Comparison of ENCODE assay signal across 1 cellular context in the genomic region with DNA sequence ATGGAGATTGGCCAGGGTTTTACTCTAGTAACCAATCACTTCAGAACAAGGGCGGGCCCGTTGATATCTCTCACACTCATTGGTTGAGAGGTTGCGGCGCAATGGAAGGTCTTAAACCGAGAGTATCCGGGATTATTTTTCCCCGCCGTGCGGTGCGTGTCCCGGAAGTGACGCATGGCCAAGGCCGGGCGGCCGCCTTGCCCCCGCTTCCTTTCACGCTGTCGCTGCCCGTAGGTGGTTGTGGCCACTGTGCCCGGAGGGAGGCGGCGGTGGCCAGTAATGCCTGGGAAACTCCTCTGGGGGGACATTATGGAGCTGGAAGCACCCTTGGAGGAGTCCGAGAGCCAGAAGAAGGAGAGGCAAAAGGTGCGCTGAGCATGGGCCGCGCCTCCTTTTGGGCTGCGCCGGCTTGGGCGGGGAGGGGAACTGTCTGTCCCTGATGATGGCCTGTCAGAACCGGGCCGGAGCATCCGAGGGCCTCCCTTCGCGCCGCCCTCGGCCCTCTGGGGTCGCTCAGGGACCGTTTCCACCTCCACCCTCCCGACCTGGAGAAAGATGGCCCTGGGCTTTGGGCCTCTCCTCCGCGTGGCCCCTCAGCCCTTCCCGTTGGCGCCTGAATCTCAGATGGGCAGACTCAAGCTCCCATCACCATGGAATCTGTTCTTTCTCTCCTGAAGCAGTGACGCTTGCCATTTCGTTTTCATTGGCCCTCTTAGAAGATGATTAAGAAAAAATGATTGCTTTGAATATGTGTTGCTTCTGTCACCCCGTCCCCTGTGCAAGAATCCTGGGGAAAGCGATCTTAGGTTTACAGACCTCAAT.
TF ChIP-seq lines count a peak whose summit lies in the region.

A gene with protein sequence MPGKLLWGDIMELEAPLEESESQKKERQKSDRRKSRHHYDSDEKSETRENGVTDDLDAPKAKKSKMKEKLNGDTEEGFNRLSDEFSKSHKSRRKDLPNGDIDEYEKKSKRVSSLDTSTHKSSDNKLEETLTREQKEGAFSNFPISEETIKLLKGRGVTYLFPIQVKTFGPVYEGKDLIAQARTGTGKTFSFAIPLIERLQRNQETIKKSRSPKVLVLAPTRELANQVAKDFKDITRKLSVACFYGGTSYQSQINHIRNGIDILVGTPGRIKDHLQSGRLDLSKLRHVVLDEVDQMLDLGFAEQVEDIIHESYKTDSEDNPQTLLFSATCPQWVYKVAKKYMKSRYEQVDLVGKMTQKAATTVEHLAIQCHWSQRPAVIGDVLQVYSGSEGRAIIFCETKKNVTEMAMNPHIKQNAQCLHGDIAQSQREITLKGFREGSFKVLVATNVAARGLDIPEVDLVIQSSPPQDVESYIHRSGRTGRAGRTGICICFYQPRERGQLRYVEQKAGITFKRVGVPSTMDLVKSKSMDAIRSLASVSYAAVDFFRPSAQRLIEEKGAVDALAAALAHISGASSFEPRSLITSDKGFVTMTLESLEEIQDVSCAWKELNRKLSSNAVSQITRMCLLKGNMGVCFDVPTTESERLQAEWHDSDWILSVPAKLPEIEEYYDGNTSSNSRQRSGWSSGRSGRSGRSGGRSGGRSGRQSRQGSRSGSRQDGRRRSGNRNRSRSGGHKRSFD (plus strand): TSS at position 210 of the 822 bp plus-strand sequence. CDS start 70 bp downstream, at position 280.

TF ChIP-seq in HEK293, 187 proteins besides CTCF, POLR2A, EP300 and RAD21 (continued from another document and continues in another):
- TF ChIP-seq, protein P1, sequence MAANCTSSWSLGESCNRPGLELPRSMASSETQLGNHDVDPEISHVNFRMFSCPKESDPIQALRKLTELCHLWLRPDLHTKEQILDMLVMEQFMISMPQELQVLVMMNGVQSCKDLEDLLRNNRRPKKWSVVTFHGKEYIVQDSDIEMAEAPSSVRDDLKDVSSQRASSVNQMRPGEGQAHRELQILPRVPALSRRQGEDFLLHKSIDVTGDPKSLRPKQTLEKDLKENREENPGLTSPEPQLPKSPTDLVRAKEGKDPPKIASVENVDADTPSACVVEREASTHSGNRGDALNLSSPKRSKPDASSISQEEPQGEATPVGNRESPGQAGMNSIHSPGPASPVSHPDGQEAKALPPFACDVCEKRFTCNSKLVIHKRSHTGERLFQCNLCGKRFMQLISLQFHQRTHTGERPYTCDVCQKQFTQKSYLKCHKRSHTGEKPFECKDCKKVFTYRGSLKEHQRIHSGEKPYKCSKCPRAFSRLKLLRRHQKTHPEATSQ (tag by site-specific recombination; IDR thresholded peaks at IDR 0.05), result peak; percentile 40; the same call in 1 of the 2 replicates
- no peak for TF ChIP-seq ZNF596 (tag by site-specific recombination; IDR thresholded peaks at IDR 0.05)
- TF ChIP-seq ZNF837 (tag by site-specific recombination; IDR thresholded peaks at IDR 0.05), result no peak
- TF ChIP-seq, protein P2, sequence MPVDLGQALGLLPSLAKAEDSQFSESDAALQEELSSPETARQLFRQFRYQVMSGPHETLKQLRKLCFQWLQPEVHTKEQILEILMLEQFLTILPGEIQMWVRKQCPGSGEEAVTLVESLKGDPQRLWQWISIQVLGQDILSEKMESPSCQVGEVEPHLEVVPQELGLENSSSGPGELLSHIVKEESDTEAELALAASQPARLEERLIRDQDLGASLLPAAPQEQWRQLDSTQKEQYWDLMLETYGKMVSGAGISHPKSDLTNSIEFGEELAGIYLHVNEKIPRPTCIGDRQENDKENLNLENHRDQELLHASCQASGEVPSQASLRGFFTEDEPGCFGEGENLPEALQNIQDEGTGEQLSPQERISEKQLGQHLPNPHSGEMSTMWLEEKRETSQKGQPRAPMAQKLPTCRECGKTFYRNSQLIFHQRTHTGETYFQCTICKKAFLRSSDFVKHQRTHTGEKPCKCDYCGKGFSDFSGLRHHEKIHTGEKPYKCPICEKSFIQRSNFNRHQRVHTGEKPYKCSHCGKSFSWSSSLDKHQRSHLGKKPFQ (tag by site-specific recombination; IDR thresholded peaks at IDR 0.05), result 0 out of 2 replicates have a peak, but pooled peaks have one; percentile 12
- TF ChIP-seq ZNF600 (tag by site-specific recombination; IDR thresholded peaks at IDR 0.05), result peak; percentile 63
- no peak for TF ChIP-seq ZNF654 (tag by site-specific recombination; IDR thresholded peaks at IDR 0.05; ENCODE audit: low read depth)
- peak; percentile 83; the same call in 1 of the 2 replicates for TF ChIP-seq ZEB2 (tag by site-specific recombination; IDR thresholded peaks at IDR 0.05)
- TF ChIP-seq KLF7 (tag by site-specific recombination; IDR thresholded peaks at IDR 0.05; ENCODE audit: borderline replicate concordance), result peak; percentile 86
- TF ChIP-seq, protein P3, sequence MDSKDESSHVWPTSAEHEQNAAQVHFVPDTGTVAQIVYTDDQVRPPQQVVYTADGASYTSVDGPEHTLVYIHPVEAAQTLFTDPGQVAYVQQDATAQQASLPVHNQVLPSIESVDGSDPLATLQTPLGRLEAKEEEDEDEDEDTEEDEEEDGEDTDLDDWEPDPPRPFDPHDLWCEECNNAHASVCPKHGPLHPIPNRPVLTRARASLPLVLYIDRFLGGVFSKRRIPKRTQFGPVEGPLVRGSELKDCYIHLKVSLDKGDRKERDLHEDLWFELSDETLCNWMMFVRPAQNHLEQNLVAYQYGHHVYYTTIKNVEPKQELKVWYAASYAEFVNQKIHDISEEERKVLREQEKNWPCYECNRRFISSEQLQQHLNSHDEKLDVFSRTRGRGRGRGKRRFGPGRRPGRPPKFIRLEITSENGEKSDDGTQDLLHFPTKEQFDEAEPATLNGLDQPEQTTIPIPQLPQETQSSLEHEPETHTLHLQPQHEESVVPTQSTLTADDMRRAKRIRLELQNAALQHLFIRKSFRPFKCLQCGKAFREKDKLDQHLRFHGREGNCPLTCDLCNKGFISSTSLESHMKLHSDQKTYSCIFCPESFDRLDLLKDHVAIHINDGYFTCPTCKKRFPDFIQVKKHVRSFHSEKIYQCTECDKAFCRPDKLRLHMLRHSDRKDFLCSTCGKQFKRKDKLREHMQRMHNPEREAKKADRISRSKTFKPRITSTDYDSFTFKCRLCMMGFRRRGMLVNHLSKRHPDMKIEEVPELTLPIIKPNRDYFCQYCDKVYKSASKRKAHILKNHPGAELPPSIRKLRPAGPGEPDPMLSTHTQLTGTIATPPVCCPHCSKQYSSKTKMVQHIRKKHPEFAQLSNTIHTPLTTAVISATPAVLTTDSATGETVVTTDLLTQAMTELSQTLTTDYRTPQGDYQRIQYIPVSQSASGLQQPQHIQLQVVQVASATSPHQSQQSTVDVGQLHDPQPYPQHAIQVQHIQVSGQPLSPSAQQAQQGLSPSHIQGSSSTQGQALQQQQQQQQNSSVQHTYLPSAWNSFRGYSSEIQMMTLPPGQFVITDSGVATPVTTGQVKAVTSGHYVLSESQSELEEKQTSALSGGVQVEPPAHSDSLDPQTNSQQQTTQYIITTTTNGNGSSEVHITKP (tag by site-specific recombination; IDR thresholded peaks at IDR 0.05), result peak; percentile 76
- TF ChIP-seq ZNF501 (tag by site-specific recombination; IDR thresholded peaks at IDR 0.05), result peak; percentile 64
- TF ChIP-seq ZNF548 (tag by site-specific recombination; IDR thresholded peaks at IDR 0.05), result no peak
- peak; percentile 25; the same call in 1 of the 2 replicates for TF ChIP-seq PRDM1 (tag by site-specific recombination; IDR thresholded peaks at IDR 0.05)
- TF ChIP-seq ZNF664 (tag by site-specific recombination; IDR thresholded peaks at IDR 0.05), result 0 out of 2 replicates have a peak, but pooled peaks have one; percentile 14
- TF ChIP-seq SP2 (tag by site-specific recombination; IDR thresholded peaks at IDR 0.05), result peak; percentile 85
- peak; percentile 49; the same call in 1 of the 2 replicates for TF ChIP-seq ZBTB17 (tag by site-specific recombination; IDR thresholded peaks at IDR 0.05)
- TF ChIP-seq, protein P4, sequence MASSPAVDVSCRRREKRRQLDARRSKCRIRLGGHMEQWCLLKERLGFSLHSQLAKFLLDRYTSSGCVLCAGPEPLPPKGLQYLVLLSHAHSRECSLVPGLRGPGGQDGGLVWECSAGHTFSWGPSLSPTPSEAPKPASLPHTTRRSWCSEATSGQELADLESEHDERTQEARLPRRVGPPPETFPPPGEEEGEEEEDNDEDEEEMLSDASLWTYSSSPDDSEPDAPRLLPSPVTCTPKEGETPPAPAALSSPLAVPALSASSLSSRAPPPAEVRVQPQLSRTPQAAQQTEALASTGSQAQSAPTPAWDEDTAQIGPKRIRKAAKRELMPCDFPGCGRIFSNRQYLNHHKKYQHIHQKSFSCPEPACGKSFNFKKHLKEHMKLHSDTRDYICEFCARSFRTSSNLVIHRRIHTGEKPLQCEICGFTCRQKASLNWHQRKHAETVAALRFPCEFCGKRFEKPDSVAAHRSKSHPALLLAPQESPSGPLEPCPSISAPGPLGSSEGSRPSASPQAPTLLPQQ (tag by site-specific recombination; IDR thresholded peaks at IDR 0.05), result peak; percentile 43
- TF ChIP-seq KLF16 (tag by site-specific recombination; IDR thresholded peaks at IDR 0.05), result peak; percentile 91; the same call in 1 of the 2 replicates
- peak; percentile 44; the same call in 1 of the 2 replicates for TF ChIP-seq KLF1 (tag by site-specific recombination; IDR thresholded peaks at IDR 0.05)
- 0 out of 2 replicates have a peak, but pooled peaks have one; percentile 36 for TF ChIP-seq ZSCAN30 (tag by site-specific recombination; IDR thresholded peaks at IDR 0.05)
- no peak for TF ChIP-seq ZNF792 (tag by site-specific recombination; IDR thresholded peaks at IDR 0.05)
- peak; percentile 48; the same call in 1 of the 2 replicates for TF ChIP-seq ZNF324 (tag by site-specific recombination; IDR thresholded peaks at IDR 0.05)
- TF ChIP-seq, protein P5, sequence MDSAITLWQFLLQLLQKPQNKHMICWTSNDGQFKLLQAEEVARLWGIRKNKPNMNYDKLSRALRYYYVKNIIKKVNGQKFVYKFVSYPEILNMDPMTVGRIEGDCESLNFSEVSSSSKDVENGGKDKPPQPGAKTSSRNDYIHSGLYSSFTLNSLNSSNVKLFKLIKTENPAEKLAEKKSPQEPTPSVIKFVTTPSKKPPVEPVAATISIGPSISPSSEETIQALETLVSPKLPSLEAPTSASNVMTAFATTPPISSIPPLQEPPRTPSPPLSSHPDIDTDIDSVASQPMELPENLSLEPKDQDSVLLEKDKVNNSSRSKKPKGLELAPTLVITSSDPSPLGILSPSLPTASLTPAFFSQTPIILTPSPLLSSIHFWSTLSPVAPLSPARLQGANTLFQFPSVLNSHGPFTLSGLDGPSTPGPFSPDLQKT (IDR thresholded peaks at IDR 0.05; ENCODE audit: borderline replicate concordance, low read depth, low read length), result 0 out of 2 replicates have a peak, but pooled peaks have one; percentile 44
- TF ChIP-seq, protein P6, sequence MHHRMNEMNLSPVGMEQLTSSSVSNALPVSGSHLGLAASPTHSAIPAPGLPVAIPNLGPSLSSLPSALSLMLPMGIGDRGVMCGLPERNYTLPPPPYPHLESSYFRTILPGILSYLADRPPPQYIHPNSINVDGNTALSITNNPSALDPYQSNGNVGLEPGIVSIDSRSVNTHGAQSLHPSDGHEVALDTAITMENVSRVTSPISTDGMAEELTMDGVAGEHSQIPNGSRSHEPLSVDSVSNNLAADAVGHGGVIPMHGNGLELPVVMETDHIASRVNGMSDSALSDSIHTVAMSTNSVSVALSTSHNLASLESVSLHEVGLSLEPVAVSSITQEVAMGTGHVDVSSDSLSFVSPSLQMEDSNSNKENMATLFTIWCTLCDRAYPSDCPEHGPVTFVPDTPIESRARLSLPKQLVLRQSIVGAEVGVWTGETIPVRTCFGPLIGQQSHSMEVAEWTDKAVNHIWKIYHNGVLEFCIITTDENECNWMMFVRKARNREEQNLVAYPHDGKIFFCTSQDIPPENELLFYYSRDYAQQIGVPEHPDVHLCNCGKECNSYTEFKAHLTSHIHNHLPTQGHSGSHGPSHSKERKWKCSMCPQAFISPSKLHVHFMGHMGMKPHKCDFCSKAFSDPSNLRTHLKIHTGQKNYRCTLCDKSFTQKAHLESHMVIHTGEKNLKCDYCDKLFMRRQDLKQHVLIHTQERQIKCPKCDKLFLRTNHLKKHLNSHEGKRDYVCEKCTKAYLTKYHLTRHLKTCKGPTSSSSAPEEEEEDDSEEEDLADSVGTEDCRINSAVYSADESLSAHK (tag by site-specific recombination; IDR thresholded peaks at IDR 0.05), result no peak
- peak; percentile 66; the same call in 1 of the 2 replicates for TF ChIP-seq YY1 (tag by site-specific recombination; IDR thresholded peaks at IDR 0.05)
- TF ChIP-seq, protein P7, sequence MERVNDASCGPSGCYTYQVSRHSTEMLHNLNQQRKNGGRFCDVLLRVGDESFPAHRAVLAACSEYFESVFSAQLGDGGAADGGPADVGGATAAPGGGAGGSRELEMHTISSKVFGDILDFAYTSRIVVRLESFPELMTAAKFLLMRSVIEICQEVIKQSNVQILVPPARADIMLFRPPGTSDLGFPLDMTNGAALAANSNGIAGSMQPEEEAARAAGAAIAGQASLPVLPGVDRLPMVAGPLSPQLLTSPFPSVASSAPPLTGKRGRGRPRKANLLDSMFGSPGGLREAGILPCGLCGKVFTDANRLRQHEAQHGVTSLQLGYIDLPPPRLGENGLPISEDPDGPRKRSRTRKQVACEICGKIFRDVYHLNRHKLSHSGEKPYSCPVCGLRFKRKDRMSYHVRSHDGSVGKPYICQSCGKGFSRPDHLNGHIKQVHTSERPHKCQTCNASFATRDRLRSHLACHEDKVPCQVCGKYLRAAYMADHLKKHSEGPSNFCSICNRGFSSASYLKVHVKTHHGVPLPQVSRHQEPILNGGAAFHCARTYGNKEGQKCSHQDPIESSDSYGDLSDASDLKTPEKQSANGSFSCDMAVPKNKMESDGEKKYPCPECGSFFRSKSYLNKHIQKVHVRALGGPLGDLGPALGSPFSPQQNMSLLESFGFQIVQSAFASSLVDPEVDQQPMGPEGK (tag by site-specific recombination; IDR thresholded peaks at IDR 0.05), result peak; percentile 85
- no peak for TF ChIP-seq ZNF292 (tag by site-specific recombination; IDR thresholded peaks at IDR 0.05; ENCODE audit: borderline replicate concordance, low read depth)
- TF ChIP-seq ZNF19 (tag by site-specific recombination; IDR thresholded peaks at IDR 0.05; ENCODE audit: low read depth), result no peak
- TF ChIP-seq ZIC2 (tag by site-specific recombination; IDR thresholded peaks at IDR 0.05), result peak; percentile 61
- peak; percentile 75; the same call in 1 of the 2 replicates for TF ChIP-seq ZBTB21 (tag by site-specific recombination; IDR thresholded peaks at IDR 0.05)
- TF ChIP-seq, protein P8, sequence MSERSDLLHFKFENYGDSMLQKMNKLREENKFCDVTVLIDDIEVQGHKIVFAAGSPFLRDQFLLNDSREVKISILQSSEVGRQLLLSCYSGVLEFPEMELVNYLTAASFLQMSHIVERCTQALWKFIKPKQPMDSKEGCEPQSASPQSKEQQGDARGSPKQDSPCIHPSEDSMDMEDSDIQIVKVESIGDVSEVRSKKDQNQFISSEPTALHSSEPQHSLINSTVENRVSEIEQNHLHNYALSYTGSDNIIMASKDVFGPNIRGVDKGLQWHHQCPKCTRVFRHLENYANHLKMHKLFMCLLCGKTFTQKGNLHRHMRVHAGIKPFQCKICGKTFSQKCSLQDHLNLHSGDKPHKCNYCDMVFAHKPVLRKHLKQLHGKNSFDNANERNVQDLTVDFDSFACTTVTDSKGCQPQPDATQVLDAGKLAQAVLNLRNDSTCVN (tag by site-specific recombination; optimal IDR thresholded peaks at IDR 0.05), result peak; percentile 36
- no peak for TF ChIP-seq ZNF571 (tag by site-specific recombination; IDR thresholded peaks at IDR 0.05)
- peak; percentile 48; the same call in 1 of the 2 replicates for TF ChIP-seq KLF10 (tag by site-specific recombination; IDR thresholded peaks at IDR 0.05)
- TF ChIP-seq ZNF621 (tag by site-specific recombination; IDR thresholded peaks at IDR 0.05), result no peak
- TF ChIP-seq SCRT2 (tag by site-specific recombination; IDR thresholded peaks at IDR 0.05), result no peak
